15 cellular contexts compared by ENCODE assay signal in the genomic region with DNA sequence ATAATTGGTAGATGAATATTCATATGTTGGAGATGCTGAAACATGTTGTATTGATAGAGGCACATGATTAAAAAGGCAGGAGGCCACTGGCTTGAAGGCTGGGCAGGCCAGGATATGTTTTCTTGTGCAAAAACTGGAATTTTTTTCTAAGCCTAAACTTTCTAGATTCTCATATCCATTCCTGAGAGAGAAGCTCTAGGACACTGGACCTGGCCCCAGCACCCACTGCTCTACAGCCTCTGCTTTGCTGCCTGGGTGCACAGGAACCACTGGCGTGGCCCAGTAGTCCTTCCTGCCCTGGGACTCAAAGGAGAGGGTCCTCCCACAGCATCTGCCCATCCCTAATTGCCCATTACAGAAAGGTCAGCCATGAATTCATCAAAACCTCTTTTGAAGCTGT. TPM values are rescaled to one million over a fixed set of nuclear protein-coding genes. Genes with fewer than 3 reads are reported as not detected.
DNase-seq lines count a peak whose midpoint lies in the region; ATAC-seq, FAIRE-seq and TF ChIP-seq lines count a peak whose summit lies in the region.
"Had no signal": no experiment of that assay in that cellular context is flagged by ENCODE, and none has a peak within 500 bp of the region (broad histone marks: within the 10 kb centered on the region; RNA-seq: fewer than 3 reads in every experiment).

No MANE protein-coding gene starts in this region.

- H3K27me3 Mint-ChIP-seq in HFFc6 (ENCODE audit: insufficient read depth) (peaks cover 15% of the 10 kb centered on the region), astrocyte (ENCODE audit: low read depth, unreplicated experiment) (peaks cover 13% of the 10 kb centered on the region)
- peaks cover 5% of the 10 kb centered on the region for H3K27me3 Mint-ChIP-seq in activated T-helper 1 cell treated with anti-CD3 and anti-CD28 coated beads, Interleukin-12 subunit alpha, Interleukin-12 subunit beta, Interleukin-2, Interleukin-4 antibody, amounts not matched to agents 30 ng/mL and 10 ng/mL and 1 ng/mL, durations not matched to agents 14 hours and 24 hours and 36 hours (ENCODE audit: insufficient read depth)
- H3K27me3 Mint-ChIP-seq: CD4-positive, alpha-beta memory T cell had no signal

- no peak for TF ChIP-seq CTCF in HFFc6 (IDR thresholded peaks at IDR 0.05)
- TF ChIP-seq CTCF in astrocyte (IDR thresholded peaks at IDR 0.05; ENCODE audit: insufficient read depth, low read depth, low read length) = no peak

- no peaks in the 10 kb centered on the region for H3K79me2 ChIP-seq in astrocyte (ENCODE audit: insufficient read depth, low read length)

- peak overlapping the region; percentile 95 for H2AFZ ChIP-seq in astrocyte (ENCODE audit: low read depth, low read length)

- ATAC-seq in HG03045 (IDR thresholded peaks at IDR 0.05; ENCODE audit: unreplicated experiment) = no peak

- H3K4me3 ChIP-seq in astrocyte (ENCODE audit: insufficient read depth, low read depth, low read length) = no peak overlapping the region
- H3K4me3 ChIP-seq: HAP-1, SJSA1 had no signal

- H3K36me3 Mint-ChIP-seq in HFFc6 (ENCODE audit: low read depth) = no peaks in the 10 kb centered on the region
- H3K36me3 Mint-ChIP-seq in astrocyte (ENCODE audit: low read depth, unreplicated experiment) = no peaks in the 10 kb centered on the region
- H3K36me3 Mint-ChIP-seq in activated T-helper 1 cell treated with anti-CD3 and anti-CD28 coated beads, Interleukin-12 subunit alpha, Interleukin-12 subunit beta, Interleukin-2, Interleukin-4 antibody, amounts not matched to agents 30 ng/mL and 10 ng/mL and 1 ng/mL, durations not matched to agents 14 hours and 24 hours and 36 hours (ENCODE audit: low read depth) = no peaks in the 10 kb centered on the region

- no peak overlapping the region for H3K27ac ChIP-seq in astrocyte (ENCODE audit: low read depth, low read length)
- H3K27ac ChIP-seq: RWPE1, SJSA1 had no signal

- H3K9me3 Mint-ChIP-seq in HFFc6 = no peaks in the 10 kb centered on the region
- H3K9me3 Mint-ChIP-seq in astrocyte (ENCODE audit: unreplicated experiment) = peaks cover 5% of the 10 kb centered on the region
- no peaks in the 10 kb centered on the region for H3K9me3 Mint-ChIP-seq in activated T-helper 1 cell treated with anti-CD3 and anti-CD28 coated beads, Interleukin-12 subunit alpha, Interleukin-12 subunit beta, Interleukin-2, Interleukin-4 antibody, amounts not matched to agents 30 ng/mL and 10 ng/mL and 1 ng/mL, durations not matched to agents 14 hours and 24 hours and 36 hours

- peaks cover 15% of the 10 kb centered on the region for H3K4me1 ChIP-seq in astrocyte (ENCODE audit: insufficient read depth, low read length)
- H3K4me1 ChIP-seq: BE2C, HAP-1 had no signal

- H4K20me1 ChIP-seq in astrocyte (ENCODE audit: insufficient read depth, low read length) = no peaks in the 10 kb centered on the region

- H3K36me3 ChIP-seq in astrocyte (ENCODE audit: insufficient read depth, low read length) = no peaks in the 10 kb centered on the region
- H3K36me3 ChIP-seq: BE2C, HAP-1, SJSA1 had no signal

- H3K9me3 ChIP-seq in astrocyte (ENCODE audit: insufficient read depth, low read depth, low read length) = no peaks in the 10 kb centered on the region
- H3K9me3 ChIP-seq: BE2C, HAP-1, SJSA1 had no signal

- peaks cover 19% of the 10 kb centered on the region for H3K4me1 Mint-ChIP-seq in HFFc6 (ENCODE audit: low read depth)
- peaks cover 9% of the 10 kb centered on the region for H3K4me1 Mint-ChIP-seq in astrocyte (ENCODE audit: low read depth, unreplicated experiment)
- no peaks in the 10 kb centered on the region for H3K4me1 Mint-ChIP-seq in activated T-helper 1 cell treated with anti-CD3 and anti-CD28 coated beads, Interleukin-12 subunit alpha, Interleukin-12 subunit beta, Interleukin-2, Interleukin-4 antibody, amounts not matched to agents 30 ng/mL and 10 ng/mL and 1 ng/mL, durations not matched to agents 14 hours and 24 hours and 36 hours (ENCODE audit: low read depth)
- H3K4me1 Mint-ChIP-seq: CD4-positive, alpha-beta memory T cell had no signal

- no peak overlapping the region for H3K4me3 Mint-ChIP-seq in HFFc6
- no peak overlapping the region for H3K4me3 Mint-ChIP-seq in astrocyte (ENCODE audit: unreplicated experiment)
- H3K4me3 Mint-ChIP-seq in activated T-helper 1 cell treated with anti-CD3 and anti-CD28 coated beads, Interleukin-12 subunit alpha, Interleukin-12 subunit beta, Interleukin-2, Interleukin-4 antibody, amounts not matched to agents 30 ng/mL and 10 ng/mL and 1 ng/mL, durations not matched to agents 14 hours and 24 hours and 36 hours = no peak overlapping the region
- H3K4me3 Mint-ChIP-seq: CD4-positive, alpha-beta memory T cell had no signal

- H3K9ac ChIP-seq in astrocyte (ENCODE audit: low read length) = no peak overlapping the region

- FAIRE-seq in astrocyte (lab: Jason Lieb, UNC) = no peak

- intact Hi-C loops in posterior vena cava (cut with DNase I) = no loop called here
- intact Hi-C loops in activated T-helper 1 cell treated with anti-CD3 and anti-CD28 coated beads, Interleukin-12 subunit alpha, Interleukin-12 subunit beta, Interleukin-2, Interleukin-4 antibody, amounts not matched to agents 30 ng/mL and 10 ng/mL and 1 ng/mL, durations not matched to agents 14 hours and 24 hours and 36 hours (cut with micrococcal nuclease) = no loop called here

- H3K4me2 ChIP-seq in astrocyte (ENCODE audit: low read length) = peak overlapping the region; percentile 2

- H3K27ac Mint-ChIP-seq in HFFc6 (peak overlapping the region; percentile 14; the same call in 1 of the 2 replicates), astrocyte (ENCODE audit: unreplicated experiment) (no peak overlapping the region)
- no peak overlapping the region for H3K27ac Mint-ChIP-seq in activated T-helper 1 cell treated with anti-CD3 and anti-CD28 coated beads, Interleukin-12 subunit alpha, Interleukin-12 subunit beta, Interleukin-2, Interleukin-4 antibody, amounts not matched to agents 30 ng/mL and 10 ng/mL and 1 ng/mL, durations not matched to agents 14 hours and 24 hours and 36 hours
- H3K27ac Mint-ChIP-seq: CD4-positive, alpha-beta memory T cell had no signal

- H3K27me3 ChIP-seq in astrocyte (ENCODE audit: insufficient read depth, low read length) = no peaks in the 10 kb centered on the region
- H3K27me3 ChIP-seq: BE2C, SJSA1 had no signal

- DNase-seq in HFFc6 = no peak
- DNase-seq in astrocyte (ENCODE audit: low read depth) = no peak
- DNase-seq in mesenteric fat pad (ENCODE audit: low spot score) = peak; percentile 35
- DNase-seq in posterior vena cava (ENCODE audit: low spot score) = peak; percentile 72
- DNase-seq in activated T-helper 1 cell treated with anti-CD3 and anti-CD28 coated beads, Interleukin-12 subunit alpha, Interleukin-12 subunit beta, Interleukin-2, Interleukin-4 antibody, amounts not matched to agents 30 ng/mL and 10 ng/mL and 1 ng/mL, durations not matched to agents 14 hours and 24 hours and 36 hours (ENCODE audit: low spot score) = no peak
- no peak for DNase-seq in NCI-H1694 treated with DMSO at 0.1 percent for 48 hours (lab: John Stamatoyannopoulos, UW)
- DNase-seq: BE2C; CD4-positive, alpha-beta memory T cell; NCI-H1417; NCI-H2029 treated with DMSO at 0.1 percent for 48 hours; NCI-H526 had no signal

RNA-seq across cellular contexts. Expression of a gene that starts 58.1 kb away (rescaled TPM):
- 100 to 1,000 TPM in 5 of 6 experiments, 10 to 100 TPM in 1; 98.5 to 126 (median 112) TPM for total RNA-seq in HFFc6 (2021; fragmentation: NEBNext Ultra II Directional; extraction: Animal tissue kit (Norgen Biotek cat#: 25700))
- 80.8 and 91.2 TPM in 2 replicates for total RNA-seq in astrocyte
- total RNA-seq in mesenteric fat pad = 51.1 TPM
- 10 to 100 TPM; 51.8 to 52.5 TPM for total RNA-seq in posterior vena cava
- 113 and 115 TPM in 2 replicates for total RNA-seq in activated T-helper 1 cell treated with anti-CD3 and anti-CD28 coated beads, Interleukin-12 subunit alpha, Interleukin-12 subunit beta, Interleukin-2, Interleukin-4 antibody, amounts not matched to agents 30 ng/mL and 10 ng/mL and 1 ng/mL, durations not matched to agents 14 hours and 24 hours and 36 hours

Comparison
In these comparisons a context has a peak if more than half of its experiments do, and no peak if none do; other contexts are left out.
1. DNase-seq: peak in mesenteric fat pad (single experiment) and posterior vena cava (single experiment); none in HFFc6 (single experiment), astrocyte (single experiment), activated T-helper 1 cell treated with anti-CD3 and anti-CD28 coated beads, Interleukin-12 subunit alpha, Interleukin-12 subunit beta, Interleukin-2, Interleukin-4 antibody, amounts not matched to agents 30 ng/mL and 10 ng/mL and 1 ng/mL, durations not matched to agents 14 hours and 24 hours and 36 hours (single experiment) and NCI-H1694 treated with DMSO at 0.1 percent for 48 hours (single experiment).